Comparison of ENCODE assay signal across 13 cellular contexts in genomic region chr4:2673157-2673556, GRCh38.
DNase-seq lines count a peak whose midpoint lies in the region; FAIRE-seq and TF ChIP-seq lines count a peak whose summit lies in the region.
"Had no signal": no experiment of that assay in that cellular context is flagged by ENCODE, and none has a peak within 500 bp of the region (broad histone marks: within the 10 kb centered on the region; RNA-seq: fewer than 3 reads in every experiment).

No MANE protein-coding gene starts in this region.

- peaks cover 26% of the 10 kb centered on the region for H3K79me2 ChIP-seq in astrocyte (ENCODE audit: insufficient read depth, low read length)

- H3K9me3 Mint-ChIP-seq in HFFc6 = no peaks in the 10 kb centered on the region
- H3K9me3 Mint-ChIP-seq in astrocyte (ENCODE audit: unreplicated experiment) = no peaks in the 10 kb centered on the region

- H3K4me1 ChIP-seq in astrocyte (ENCODE audit: insufficient read depth, low read length) (peaks cover 3% of the 10 kb centered on the region), esophagus squamous epithelium (peaks cover 0 to 18% (median 4%) of the 10 kb centered on the region in 3 donors)

- DNase-seq in BJ (ENCODE audit: low read depth) (no peak), HFFc6 (no peak), astrocyte (ENCODE audit: low read depth) (no peak), lung microvascular endothelial cell (ENCODE audit: low read depth in 2 of 2) (peak; percentile 34 to 41), NOMO-1 treated with dmso at 0.1 percent for 144 hours (lab: John Stamatoyannopoulos, UW; ENCODE audit: unreplicated experiment) (no peak), ecto neural progenitor cell (ENCODE audit: low spot score) (no peak), esophagus squamous epithelium (lab: John Stamatoyannopoulos, UW) (no peak), NCI-H345 (lab: John Stamatoyannopoulos, UW) (no peak)
- DNase-seq: activated T-cell treated with anti-CD3 and anti-CD28 coated beads, Interleukin-2, amount 50 U/mL, for 48 hours; Calu3; NCI-H1048; small intestine; T1000 had no signal

- H3K27ac ChIP-seq in astrocyte (ENCODE audit: low read depth, low read length) (no peak overlapping the region), esophagus squamous epithelium (no peak overlapping the region)

- H3K27ac Mint-ChIP-seq in HFFc6 (peak overlapping the region; percentile 51; the same call in 1 of the 2 replicates), astrocyte (ENCODE audit: unreplicated experiment) (no peak overlapping the region)

- intact Hi-C loops in esophagus squamous epithelium (cut with DNase I) = no loop called here

- TF ChIP-seq CTCF in BJ (IDR thresholded peaks at IDR 0.05; ENCODE audit: insufficient read depth, low read depth, low read length) (peak; percentile 43; the same call in 1 of the 2 replicates), HFFc6 (IDR thresholded peaks at IDR 0.05) (peak; percentile 73), astrocyte (IDR thresholded peaks at IDR 0.05; ENCODE audit: insufficient read depth, low read depth, low read length) (peak; percentile 34), esophagus squamous epithelium (IDR thresholded peaks at IDR 0.05) (peak in 1 of 6 experiments; percentile 19)

- no peak overlapping the region for H2AFZ ChIP-seq in astrocyte (ENCODE audit: low read depth, low read length)

- H3K36me3 Mint-ChIP-seq in HFFc6 (ENCODE audit: low read depth) = peaks cover 57% of the 10 kb centered on the region
- H3K36me3 Mint-ChIP-seq in astrocyte (ENCODE audit: low read depth, unreplicated experiment) = peaks cover 24% of the 10 kb centered on the region

- H3K27me3 ChIP-seq in BJ (ENCODE audit: control insufficient read depth, insufficient read depth, low read length) = no peaks in the 10 kb centered on the region
- no peaks in the 10 kb centered on the region for H3K27me3 ChIP-seq in astrocyte (ENCODE audit: insufficient read depth, low read length)
- H3K27me3 ChIP-seq in esophagus squamous epithelium = no peaks in the 10 kb centered on the region

- no peaks in the 10 kb centered on the region for H3K9me3 ChIP-seq in astrocyte (ENCODE audit: insufficient read depth, low read depth, low read length)
- no peaks in the 10 kb centered on the region for H3K9me3 ChIP-seq in esophagus squamous epithelium

- no peak overlapping the region for H3K4me2 ChIP-seq in astrocyte (ENCODE audit: low read length)

- H3K4me3 Mint-ChIP-seq in HFFc6 = no peak overlapping the region
- H3K4me3 Mint-ChIP-seq in astrocyte (ENCODE audit: unreplicated experiment) = no peak overlapping the region

- H3K27me3 Mint-ChIP-seq in HFFc6 (ENCODE audit: insufficient read depth) (peaks cover 4% of the 10 kb centered on the region), astrocyte (ENCODE audit: low read depth, unreplicated experiment) (no peaks in the 10 kb centered on the region)

- 72 to 87% methylated on average over 1 of the region's 1 CpG for whole genome bisulfite sequencing in esophagus squamous epithelium, 2 donors

- H3K36me3 ChIP-seq in BJ (ENCODE audit: control insufficient read depth, insufficient read depth, low read length) (peaks cover 7% of the 10 kb centered on the region), astrocyte (ENCODE audit: insufficient read depth, low read length) (peaks cover 28% of the 10 kb centered on the region), esophagus squamous epithelium (peaks cover 16 to 98% (median 19%) of the 10 kb centered on the region in 3 donors)

- peaks cover 35% of the 10 kb centered on the region for H4K20me1 ChIP-seq in astrocyte (ENCODE audit: insufficient read depth, low read length)

- H3K9ac ChIP-seq in astrocyte (ENCODE audit: low read length) = no peak overlapping the region

- CTCF ChIA-PET in BJ (lab: Yijun Ruan, JAX) = interaction anchor here (1.3 to 1.4 kb wide), 2 partner anchors 15 to 26 kb away, joined by 3 read pairs; no protein-coding TSS in a partner anchor

- TF ChIP-seq POLR2A in esophagus squamous epithelium (IDR thresholded peaks at IDR 0.05) = no peak

- POLR2A ChIA-PET in BJ (lab: Charles Lee) = no interaction called here

- H3K4me3 ChIP-seq in BJ (ENCODE audit: low read depth, low read length) (no peak overlapping the region), astrocyte (ENCODE audit: insufficient read depth, low read depth, low read length) (no peak overlapping the region), esophagus squamous epithelium (no peak overlapping the region)

- FAIRE-seq in astrocyte (lab: Jason Lieb, UNC) = no peak
- FAIRE-seq: small intestine had no signal

- peaks cover 21% of the 10 kb centered on the region for H3K4me1 Mint-ChIP-seq in HFFc6 (ENCODE audit: low read depth)
- H3K4me1 Mint-ChIP-seq in astrocyte (ENCODE audit: low read depth, unreplicated experiment) = peaks cover 10% of the 10 kb centered on the region

Comparison
In these comparisons a context has a peak if more than half of its experiments do, and no peak if none do; other contexts are left out.
1. DNase-seq: peak in lung microvascular endothelial cell (2 of 2); none in BJ (single experiment), HFFc6 (single experiment), astrocyte (single experiment), NOMO-1 treated with dmso at 0.1 percent for 144 hours (single experiment), ecto neural progenitor cell (single experiment), esophagus squamous epithelium (single experiment) and NCI-H345 (single experiment).